In the genomic region with DNA sequence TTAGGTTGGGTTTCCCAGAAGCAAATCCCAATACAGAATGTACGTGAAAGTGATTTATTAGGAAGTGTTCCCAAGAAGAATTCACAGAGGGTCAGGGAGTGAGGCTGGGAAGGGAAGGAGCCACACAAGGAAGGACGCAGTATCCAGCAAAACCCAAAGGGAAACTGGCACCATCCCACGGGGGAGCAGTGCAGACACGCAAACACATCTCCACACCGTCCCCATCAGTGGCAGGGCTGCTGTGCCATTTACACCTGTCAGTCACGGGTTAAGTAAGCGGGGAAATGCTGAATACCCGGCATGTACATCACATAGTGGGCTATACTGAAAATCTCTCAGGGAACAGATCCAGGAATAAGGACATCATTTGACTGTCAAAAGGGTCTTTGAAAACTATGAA, we compare ENCODE assay signal across 1 cellular context.
TF ChIP-seq lines count a peak whose summit lies in the region.

No MANE protein-coding gene starts in this region.

TF ChIP-seq in GM12878, 131 proteins besides CTCF, POLR2A, EP300 and RAD21 (continued from another document):
- TF ChIP-seq ZBTB40 (IDR thresholded peaks at IDR 0.05; ENCODE audit: borderline replicate concordance) = no peak
- peak; percentile 6; the same call in 1 of the 2 replicates for TF ChIP-seq MTA2 (IDR thresholded peaks at IDR 0.05; ENCODE audit: low read depth)
- TF ChIP-seq BACH1 (IDR thresholded peaks at IDR 0.05; ENCODE audit: borderline replicate concordance) = 0 out of 2 replicates have a peak, but pooled peaks have one; percentile 42
- TF ChIP-seq, protein P1, sequence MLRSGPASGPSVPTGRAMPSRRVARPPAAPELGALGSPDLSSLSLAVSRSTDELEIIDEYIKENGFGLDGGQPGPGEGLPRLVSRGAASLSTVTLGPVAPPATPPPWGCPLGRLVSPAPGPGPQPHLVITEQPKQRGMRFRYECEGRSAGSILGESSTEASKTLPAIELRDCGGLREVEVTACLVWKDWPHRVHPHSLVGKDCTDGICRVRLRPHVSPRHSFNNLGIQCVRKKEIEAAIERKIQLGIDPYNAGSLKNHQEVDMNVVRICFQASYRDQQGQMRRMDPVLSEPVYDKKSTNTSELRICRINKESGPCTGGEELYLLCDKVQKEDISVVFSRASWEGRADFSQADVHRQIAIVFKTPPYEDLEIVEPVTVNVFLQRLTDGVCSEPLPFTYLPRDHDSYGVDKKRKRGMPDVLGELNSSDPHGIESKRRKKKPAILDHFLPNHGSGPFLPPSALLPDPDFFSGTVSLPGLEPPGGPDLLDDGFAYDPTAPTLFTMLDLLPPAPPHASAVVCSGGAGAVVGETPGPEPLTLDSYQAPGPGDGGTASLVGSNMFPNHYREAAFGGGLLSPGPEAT (IDR thresholded peaks at IDR 0.05; ENCODE audit: low read depth) = no peak
- no peak for TF ChIP-seq SMAD5 (IDR thresholded peaks at IDR 0.05; ENCODE audit: low read depth)
- TF ChIP-seq, protein P2, sequence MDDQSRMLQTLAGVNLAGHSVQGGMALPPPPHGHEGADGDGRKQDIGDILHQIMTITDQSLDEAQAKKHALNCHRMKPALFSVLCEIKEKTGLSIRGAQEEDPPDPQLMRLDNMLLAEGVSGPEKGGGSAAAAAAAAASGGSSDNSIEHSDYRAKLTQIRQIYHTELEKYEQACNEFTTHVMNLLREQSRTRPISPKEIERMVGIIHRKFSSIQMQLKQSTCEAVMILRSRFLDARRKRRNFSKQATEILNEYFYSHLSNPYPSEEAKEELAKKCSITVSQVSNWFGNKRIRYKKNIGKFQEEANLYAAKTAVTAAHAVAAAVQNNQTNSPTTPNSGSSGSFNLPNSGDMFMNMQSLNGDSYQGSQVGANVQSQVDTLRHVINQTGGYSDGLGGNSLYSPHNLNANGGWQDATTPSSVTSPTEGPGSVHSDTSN (IDR thresholded peaks at IDR 0.05; ENCODE audit: insufficient replicate concordance, low read depth, low read length) = peak; percentile 80
- TF ChIP-seq, protein P3, sequence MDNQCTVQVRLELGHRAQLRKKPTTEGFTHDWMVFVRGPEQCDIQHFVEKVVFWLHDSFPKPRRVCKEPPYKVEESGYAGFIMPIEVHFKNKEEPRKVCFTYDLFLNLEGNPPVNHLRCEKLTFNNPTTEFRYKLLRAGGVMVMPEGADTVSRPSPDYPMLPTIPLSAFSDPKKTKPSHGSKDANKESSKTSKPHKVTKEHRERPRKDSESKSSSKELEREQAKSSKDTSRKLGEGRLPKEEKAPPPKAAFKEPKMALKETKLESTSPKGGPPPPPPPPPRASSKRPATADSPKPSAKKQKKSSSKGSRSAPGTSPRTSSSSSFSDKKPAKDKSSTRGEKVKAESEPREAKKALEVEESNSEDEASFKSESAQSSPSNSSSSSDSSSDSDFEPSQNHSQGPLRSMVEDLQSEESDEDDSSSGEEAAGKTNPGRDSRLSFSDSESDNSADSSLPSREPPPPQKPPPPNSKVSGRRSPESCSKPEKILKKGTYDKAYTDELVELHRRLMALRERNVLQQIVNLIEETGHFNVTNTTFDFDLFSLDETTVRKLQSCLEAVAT (IDR thresholded peaks at IDR 0.05) = peak; percentile 14
- 0 out of 2 replicates have a peak, but pooled peaks have one; percentile 13 for TF ChIP-seq CHD2 (IDR thresholded peaks at IDR 0.05; ENCODE audit: borderline replicate concordance, low read depth, low read length)
